In the genomic region with DNA sequence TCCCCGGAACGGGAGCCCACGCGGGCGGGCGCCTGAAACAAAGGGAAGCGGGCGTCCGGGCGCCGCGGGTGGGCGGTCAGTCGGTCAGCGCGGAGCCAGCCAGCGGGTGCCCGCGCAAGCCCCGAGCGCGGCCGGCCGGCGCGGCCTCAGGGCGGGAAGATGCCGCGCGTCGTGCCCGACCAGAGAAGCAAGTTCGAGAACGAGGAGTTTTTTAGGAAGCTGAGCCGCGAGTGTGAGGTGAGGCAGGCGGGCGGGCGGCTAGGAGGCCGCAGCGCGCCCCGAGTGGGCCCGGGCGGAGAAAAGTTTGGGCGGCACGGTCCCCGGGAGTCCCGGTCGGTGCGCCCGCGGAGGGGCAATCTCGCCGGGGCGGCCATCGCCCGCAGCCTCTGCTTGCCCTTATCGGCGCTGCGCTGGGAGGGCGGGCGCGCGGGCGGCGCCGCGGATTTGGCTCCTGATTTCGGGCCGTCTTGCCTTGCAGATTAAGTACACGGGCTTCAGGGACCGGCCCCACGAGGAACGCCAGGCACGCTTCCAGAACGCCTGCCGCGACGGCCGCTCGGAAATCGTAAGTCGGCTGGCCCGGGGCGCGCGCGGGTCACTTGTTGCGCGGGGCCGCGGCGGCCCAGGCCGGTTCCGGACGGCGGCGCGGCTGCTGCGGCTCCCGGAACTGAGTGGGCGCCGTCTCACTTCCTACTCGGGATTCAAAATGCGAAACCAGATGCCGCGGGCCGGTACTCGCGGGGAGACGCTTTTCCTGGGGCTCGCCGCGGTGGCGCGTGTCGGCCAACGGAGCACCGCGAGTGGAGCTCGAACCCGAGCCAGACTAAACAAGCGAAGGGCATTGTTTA, we compare ENCODE assay signal across 8 cellular contexts. TPM values are rescaled to one million over a fixed set of nuclear protein-coding genes. Genes with fewer than 3 reads are reported as not detected.
DNase-seq lines count a peak whose midpoint lies in the region; ATAC-seq lines count a peak whose summit lies in the region.

No MANE protein-coding gene starts in this region.

- peaks cover 16% of the 10 kb centered on the region for H3K4me1 ChIP-seq in muscle layer of colon (ENCODE audit: insufficient read depth, low read length)

- H3K36me3 ChIP-seq in muscle layer of colon (ENCODE audit: insufficient read depth, low read length) = no peaks in the 10 kb centered on the region

- H3K27me3 ChIP-seq in muscle layer of colon (ENCODE audit: control insufficient read depth in 1 of 2, insufficient read depth in 2 of 2, low read length in 2 of 2) = no peaks in the 10 kb centered on the region

- H3K4me3 ChIP-seq in muscle layer of colon (ENCODE audit: low read depth in 1 of 2, low read length in 2 of 2) = peak overlapping the region; percentile 56 to 87

- ATAC-seq in GM18502 (IDR thresholded peaks at IDR 0.05; ENCODE audit: poor library complexity, unreplicated experiment) (peak; percentile 36), HG02571 (IDR thresholded peaks at IDR 0.05; ENCODE audit: unreplicated experiment) (peak; percentile 29), esophagus mucosa (peak; percentile 69)

- H3K27ac ChIP-seq in muscle layer of colon (ENCODE audit: low read depth, low read length) = peak overlapping the region; percentile 91

- no peaks in the 10 kb centered on the region for H3K9me3 ChIP-seq in muscle layer of colon (ENCODE audit: low read length)

- peak overlapping the region; percentile 57 for H3K9ac ChIP-seq in muscle layer of colon (ENCODE audit: low read length)

- DNase-seq in NCI-H82 (lab: John Stamatoyannopoulos, UW) (peak; percentile 51), activated T-cell treated with anti-CD3 and anti-CD28 coated beads for 48 hours (ENCODE audit: low read depth) (peak; percentile 54), T1000 (lab: John Stamatoyannopoulos, UW) (no peak)
- peak; percentile 27 to 55 for DNase-seq in stimulated activated CD8-positive, alpha-beta memory T cell treated with anti-CD3 and anti-CD28 coated beads, Interleukin-7, amount 100 ng/mL, for 4 hours (ENCODE audit: low read depth in 2 of 2)

RNA-seq across cellular contexts. Expression of gene CBFB, which starts 0.5 kb away (rescaled TPM):
- total RNA-seq in esophagus mucosa = 40.4 TPM

RNA-seq across cellular contexts. Expression of gene CES4A, which starts 41.1 kb away (rescaled TPM):
- 6.0 TPM for total RNA-seq in esophagus mucosa
